Comparison of ENCODE assay signal across 1 cellular context in the genomic region with DNA sequence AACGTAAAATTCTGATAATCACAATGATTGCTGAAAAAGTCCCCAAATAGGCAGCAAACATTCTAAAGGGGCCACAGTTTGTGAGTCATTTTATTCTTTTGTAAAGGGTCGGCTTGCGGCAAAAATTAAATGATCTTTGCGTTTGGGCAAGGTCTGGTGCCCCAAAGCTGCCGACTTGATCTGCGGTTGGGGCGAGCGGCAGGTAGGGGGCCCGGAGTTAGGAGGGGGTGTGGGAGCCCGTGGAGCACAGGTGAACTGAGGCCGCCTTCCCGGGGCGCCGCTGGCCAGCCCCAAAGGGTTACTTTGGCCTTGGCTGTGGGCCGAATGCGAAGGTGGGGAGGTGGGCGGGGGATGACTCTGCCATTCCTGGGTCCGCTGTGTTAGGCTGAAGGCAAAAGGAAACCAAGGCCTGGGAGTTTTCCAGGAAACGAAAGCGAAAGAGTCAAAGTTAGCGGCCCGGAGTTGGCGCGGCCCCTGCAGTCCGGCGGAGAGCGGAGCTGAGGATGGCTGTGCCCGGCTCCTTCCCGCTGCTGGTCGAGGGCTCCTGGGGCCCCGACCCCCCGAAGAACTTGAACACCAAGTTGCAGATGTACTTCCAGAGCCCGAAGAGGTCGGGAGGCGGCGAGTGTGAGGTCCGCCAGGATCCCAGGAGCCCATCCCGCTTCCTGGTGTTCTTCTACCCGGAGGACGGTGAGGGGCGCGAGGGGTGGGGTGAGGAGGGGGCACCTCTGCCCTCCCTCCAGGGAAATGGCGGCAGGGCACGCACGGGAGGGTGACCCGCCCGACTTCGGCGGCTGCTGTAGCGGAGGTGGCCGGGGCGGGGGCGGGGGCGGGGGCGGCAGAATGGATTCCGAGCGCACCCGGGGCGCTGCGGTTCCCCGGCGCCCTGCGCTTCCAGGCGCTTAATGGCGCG.
TF ChIP-seq lines count a peak whose summit lies in the region.

A gene with protein sequence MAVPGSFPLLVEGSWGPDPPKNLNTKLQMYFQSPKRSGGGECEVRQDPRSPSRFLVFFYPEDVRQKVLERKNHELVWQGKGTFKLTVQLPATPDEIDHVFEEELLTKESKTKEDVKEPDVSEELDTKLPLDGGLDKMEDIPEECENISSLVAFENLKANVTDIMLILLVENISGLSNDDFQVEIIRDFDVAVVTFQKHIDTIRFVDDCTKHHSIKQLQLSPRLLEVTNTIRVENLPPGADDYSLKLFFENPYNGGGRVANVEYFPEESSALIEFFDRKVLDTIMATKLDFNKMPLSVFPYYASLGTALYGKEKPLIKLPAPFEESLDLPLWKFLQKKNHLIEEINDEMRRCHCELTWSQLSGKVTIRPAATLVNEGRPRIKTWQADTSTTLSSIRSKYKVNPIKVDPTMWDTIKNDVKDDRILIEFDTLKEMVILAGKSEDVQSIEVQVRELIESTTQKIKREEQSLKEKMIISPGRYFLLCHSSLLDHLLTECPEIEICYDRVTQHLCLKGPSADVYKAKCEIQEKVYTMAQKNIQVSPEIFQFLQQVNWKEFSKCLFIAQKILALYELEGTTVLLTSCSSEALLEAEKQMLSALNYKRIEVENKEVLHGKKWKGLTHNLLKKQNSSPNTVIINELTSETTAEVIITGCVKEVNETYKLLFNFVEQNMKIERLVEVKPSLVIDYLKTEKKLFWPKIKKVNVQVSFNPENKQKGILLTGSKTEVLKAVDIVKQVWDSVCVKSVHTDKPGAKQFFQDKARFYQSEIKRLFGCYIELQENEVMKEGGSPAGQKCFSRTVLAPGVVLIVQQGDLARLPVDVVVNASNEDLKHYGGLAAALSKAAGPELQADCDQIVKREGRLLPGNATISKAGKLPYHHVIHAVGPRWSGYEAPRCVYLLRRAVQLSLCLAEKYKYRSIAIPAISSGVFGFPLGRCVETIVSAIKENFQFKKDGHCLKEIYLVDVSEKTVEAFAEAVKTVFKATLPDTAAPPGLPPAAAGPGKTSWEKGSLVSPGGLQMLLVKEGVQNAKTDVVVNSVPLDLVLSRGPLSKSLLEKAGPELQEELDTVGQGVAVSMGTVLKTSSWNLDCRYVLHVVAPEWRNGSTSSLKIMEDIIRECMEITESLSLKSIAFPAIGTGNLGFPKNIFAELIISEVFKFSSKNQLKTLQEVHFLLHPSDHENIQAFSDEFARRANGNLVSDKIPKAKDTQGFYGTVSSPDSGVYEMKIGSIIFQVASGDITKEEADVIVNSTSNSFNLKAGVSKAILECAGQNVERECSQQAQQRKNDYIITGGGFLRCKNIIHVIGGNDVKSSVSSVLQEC (N-terminal part only) (plus strand): TSS at position 459 of the 913 bp plus-strand sequence. CDS start 45 bp downstream, at position 504.

TF ChIP-seq in K562, 482 proteins besides CTCF, POLR2A, EP300 and RAD21 (continued from another document and continues in another):
- TF ChIP-seq, protein P1, sequence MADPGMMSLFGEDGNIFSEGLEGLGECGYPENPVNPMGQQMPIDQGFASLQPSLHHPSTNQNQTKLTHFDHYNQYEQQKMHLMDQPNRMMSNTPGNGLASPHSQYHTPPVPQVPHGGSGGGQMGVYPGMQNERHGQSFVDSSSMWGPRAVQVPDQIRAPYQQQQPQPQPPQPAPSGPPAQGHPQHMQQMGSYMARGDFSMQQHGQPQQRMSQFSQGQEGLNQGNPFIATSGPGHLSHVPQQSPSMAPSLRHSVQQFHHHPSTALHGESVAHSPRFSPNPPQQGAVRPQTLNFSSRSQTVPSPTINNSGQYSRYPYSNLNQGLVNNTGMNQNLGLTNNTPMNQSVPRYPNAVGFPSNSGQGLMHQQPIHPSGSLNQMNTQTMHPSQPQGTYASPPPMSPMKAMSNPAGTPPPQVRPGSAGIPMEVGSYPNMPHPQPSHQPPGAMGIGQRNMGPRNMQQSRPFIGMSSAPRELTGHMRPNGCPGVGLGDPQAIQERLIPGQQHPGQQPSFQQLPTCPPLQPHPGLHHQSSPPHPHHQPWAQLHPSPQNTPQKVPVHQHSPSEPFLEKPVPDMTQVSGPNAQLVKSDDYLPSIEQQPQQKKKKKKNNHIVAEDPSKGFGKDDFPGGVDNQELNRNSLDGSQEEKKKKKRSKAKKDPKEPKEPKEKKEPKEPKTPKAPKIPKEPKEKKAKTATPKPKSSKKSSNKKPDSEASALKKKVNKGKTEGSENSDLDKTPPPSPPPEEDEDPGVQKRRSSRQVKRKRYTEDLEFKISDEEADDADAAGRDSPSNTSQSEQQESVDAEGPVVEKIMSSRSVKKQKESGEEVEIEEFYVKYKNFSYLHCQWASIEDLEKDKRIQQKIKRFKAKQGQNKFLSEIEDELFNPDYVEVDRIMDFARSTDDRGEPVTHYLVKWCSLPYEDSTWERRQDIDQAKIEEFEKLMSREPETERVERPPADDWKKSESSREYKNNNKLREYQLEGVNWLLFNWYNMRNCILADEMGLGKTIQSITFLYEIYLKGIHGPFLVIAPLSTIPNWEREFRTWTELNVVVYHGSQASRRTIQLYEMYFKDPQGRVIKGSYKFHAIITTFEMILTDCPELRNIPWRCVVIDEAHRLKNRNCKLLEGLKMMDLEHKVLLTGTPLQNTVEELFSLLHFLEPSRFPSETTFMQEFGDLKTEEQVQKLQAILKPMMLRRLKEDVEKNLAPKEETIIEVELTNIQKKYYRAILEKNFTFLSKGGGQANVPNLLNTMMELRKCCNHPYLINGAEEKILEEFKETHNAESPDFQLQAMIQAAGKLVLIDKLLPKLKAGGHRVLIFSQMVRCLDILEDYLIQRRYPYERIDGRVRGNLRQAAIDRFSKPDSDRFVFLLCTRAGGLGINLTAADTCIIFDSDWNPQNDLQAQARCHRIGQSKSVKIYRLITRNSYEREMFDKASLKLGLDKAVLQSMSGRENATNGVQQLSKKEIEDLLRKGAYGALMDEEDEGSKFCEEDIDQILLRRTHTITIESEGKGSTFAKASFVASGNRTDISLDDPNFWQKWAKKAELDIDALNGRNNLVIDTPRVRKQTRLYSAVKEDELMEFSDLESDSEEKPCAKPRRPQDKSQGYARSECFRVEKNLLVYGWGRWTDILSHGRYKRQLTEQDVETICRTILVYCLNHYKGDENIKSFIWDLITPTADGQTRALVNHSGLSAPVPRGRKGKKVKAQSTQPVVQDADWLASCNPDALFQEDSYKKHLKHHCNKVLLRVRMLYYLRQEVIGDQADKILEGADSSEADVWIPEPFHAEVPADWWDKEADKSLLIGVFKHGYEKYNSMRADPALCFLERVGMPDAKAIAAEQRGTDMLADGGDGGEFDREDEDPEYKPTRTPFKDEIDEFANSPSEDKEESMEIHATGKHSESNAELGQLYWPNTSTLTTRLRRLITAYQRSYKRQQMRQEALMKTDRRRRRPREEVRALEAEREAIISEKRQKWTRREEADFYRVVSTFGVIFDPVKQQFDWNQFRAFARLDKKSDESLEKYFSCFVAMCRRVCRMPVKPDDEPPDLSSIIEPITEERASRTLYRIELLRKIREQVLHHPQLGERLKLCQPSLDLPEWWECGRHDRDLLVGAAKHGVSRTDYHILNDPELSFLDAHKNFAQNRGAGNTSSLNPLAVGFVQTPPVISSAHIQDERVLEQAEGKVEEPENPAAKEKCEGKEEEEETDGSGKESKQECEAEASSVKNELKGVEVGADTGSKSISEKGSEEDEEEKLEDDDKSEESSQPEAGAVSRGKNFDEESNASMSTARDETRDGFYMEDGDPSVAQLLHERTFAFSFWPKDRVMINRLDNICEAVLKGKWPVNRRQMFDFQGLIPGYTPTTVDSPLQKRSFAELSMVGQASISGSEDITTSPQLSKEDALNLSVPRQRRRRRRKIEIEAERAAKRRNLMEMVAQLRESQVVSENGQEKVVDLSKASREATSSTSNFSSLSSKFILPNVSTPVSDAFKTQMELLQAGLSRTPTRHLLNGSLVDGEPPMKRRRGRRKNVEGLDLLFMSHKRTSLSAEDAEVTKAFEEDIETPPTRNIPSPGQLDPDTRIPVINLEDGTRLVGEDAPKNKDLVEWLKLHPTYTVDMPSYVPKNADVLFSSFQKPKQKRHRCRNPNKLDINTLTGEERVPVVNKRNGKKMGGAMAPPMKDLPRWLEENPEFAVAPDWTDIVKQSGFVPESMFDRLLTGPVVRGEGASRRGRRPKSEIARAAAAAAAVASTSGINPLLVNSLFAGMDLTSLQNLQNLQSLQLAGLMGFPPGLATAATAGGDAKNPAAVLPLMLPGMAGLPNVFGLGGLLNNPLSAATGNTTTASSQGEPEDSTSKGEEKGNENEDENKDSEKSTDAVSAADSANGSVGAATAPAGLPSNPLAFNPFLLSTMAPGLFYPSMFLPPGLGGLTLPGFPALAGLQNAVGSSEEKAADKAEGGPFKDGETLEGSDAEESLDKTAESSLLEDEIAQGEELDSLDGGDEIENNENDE (IDR thresholded peaks at IDR 0.05; ENCODE audit: low read depth, low read length) = no peak
- TF ChIP-seq, protein P2, sequence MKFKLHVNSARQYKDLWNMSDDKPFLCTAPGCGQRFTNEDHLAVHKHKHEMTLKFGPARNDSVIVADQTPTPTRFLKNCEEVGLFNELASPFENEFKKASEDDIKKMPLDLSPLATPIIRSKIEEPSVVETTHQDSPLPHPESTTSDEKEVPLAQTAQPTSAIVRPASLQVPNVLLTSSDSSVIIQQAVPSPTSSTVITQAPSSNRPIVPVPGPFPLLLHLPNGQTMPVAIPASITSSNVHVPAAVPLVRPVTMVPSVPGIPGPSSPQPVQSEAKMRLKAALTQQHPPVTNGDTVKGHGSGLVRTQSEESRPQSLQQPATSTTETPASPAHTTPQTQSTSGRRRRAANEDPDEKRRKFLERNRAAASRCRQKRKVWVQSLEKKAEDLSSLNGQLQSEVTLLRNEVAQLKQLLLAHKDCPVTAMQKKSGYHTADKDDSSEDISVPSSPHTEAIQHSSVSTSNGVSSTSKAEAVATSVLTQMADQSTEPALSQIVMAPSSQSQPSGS (CRISPR knock-in tag; IDR thresholded peaks at IDR 0.05) = no peak
- TF ChIP-seq WHSC1 (IDR thresholded peaks at IDR 0.05; ENCODE audit: low read length) = no peak
- no peak for TF ChIP-seq SMAD2 (IDR thresholded peaks at IDR 0.05; ENCODE audit: low read depth, low read length)
- TF ChIP-seq YY1 (IDR thresholded peaks at IDR 0.05; ENCODE audit: borderline replicate concordance in 1 of 3, control insufficient read depth in 1 of 3, extremely low read depth in 1 of 3, insufficient read depth in 3 of 3, insufficient read length in 1 of 3, insufficient replicate concordance in 2 of 3, low read depth in 1 of 3, low read length in 2 of 3) = peak in 2 of 3 experiments; percentile 51 to 86
- TF ChIP-seq HOXB6 (CRISPR knock-in tag; IDR thresholded peaks at IDR 0.05; ENCODE audit: borderline replicate concordance) = no peak
- peak; percentile 12; the same call in 1 of the 2 replicates for TF ChIP-seq EP400 (IDR thresholded peaks at IDR 0.05)
- TF ChIP-seq SUPT5H (IDR thresholded peaks at IDR 0.05) = 0 out of 2 replicates have a peak, but pooled peaks have one; percentile 12
- TF ChIP-seq, protein P3, sequence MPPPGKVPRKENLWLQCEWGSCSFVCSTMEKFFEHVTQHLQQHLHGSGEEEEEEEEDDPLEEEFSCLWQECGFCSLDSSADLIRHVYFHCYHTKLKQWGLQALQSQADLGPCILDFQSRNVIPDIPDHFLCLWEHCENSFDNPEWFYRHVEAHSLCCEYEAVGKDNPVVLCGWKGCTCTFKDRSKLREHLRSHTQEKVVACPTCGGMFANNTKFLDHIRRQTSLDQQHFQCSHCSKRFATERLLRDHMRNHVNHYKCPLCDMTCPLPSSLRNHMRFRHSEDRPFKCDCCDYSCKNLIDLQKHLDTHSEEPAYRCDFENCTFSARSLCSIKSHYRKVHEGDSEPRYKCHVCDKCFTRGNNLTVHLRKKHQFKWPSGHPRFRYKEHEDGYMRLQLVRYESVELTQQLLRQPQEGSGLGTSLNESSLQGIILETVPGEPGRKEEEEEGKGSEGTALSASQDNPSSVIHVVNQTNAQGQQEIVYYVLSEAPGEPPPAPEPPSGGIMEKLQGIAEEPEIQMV (tag; conservative IDR thresholded peaks at IDR 0.05; ENCODE audit: low read depth) = 0 out of 2 replicates have a peak, but pooled peaks have one; percentile 22
- no peak for TF ChIP-seq FOXJ2 (tag; IDR thresholded peaks at IDR 0.05)
- TF ChIP-seq TAL1 (IDR thresholded peaks at IDR 0.05) = no peak
- TF ChIP-seq XRCC5 (IDR thresholded peaks at IDR 0.05; ENCODE audit: low read depth, low read length) = no peak
- 0 out of 2 replicates have a peak, but pooled peaks have one; percentile 14 for TF ChIP-seq ATF7 (IDR thresholded peaks at IDR 0.05)
- no peak for TF ChIP-seq ZSCAN32 (CRISPR knock-in tag; IDR thresholded peaks at IDR 0.05)
- no peak for TF ChIP-seq HDGF (IDR thresholded peaks at IDR 0.05)
- TF ChIP-seq, protein P4, sequence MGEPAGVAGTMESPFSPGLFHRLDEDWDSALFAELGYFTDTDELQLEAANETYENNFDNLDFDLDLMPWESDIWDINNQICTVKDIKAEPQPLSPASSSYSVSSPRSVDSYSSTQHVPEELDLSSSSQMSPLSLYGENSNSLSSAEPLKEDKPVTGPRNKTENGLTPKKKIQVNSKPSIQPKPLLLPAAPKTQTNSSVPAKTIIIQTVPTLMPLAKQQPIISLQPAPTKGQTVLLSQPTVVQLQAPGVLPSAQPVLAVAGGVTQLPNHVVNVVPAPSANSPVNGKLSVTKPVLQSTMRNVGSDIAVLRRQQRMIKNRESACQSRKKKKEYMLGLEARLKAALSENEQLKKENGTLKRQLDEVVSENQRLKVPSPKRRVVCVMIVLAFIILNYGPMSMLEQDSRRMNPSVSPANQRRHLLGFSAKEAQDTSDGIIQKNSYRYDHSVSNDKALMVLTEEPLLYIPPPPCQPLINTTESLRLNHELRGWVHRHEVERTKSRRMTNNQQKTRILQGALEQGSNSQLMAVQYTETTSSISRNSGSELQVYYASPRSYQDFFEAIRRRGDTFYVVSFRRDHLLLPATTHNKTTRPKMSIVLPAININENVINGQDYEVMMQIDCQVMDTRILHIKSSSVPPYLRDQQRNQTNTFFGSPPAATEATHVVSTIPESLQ (CRISPR knock-in tag; IDR thresholded peaks at IDR 0.05) = no peak
- TF ChIP-seq, protein P5, sequence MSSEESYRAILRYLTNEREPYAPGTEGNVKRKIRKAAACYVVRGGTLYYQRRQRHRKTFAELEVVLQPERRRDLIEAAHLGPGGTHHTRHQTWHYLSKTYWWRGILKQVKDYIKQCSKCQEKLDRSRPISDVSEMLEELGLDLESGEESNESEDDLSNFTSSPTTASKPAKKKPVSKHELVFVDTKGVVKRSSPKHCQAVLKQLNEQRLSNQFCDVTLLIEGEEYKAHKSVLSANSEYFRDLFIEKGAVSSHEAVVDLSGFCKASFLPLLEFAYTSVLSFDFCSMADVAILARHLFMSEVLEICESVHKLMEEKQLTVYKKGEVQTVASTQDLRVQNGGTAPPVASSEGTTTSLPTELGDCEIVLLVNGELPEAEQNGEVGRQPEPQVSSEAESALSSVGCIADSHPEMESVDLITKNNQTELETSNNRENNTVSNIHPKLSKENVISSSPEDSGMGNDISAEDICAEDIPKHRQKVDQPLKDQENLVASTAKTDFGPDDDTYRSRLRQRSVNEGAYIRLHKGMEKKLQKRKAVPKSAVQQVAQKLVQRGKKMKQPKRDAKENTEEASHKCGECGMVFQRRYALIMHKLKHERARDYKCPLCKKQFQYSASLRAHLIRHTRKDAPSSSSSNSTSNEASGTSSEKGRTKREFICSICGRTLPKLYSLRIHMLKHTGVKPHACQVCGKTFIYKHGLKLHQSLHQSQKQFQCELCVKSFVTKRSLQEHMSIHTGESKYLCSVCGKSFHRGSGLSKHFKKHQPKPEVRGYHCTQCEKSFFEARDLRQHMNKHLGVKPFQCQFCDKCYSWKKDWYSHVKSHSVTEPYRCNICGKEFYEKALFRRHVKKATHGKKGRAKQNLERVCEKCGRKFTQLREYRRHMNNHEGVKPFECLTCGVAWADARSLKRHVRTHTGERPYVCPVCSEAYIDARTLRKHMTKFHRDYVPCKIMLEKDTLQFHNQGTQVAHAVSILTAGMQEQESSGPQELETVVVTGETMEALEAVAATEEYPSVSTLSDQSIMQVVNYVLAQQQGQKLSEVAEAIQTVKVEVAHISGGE (CRISPR knock-in tag; IDR thresholded peaks at IDR 0.05) = peak in 1 of 3 experiments; percentile 62; a peak in 1 of 6 replicates
- no peak for TF ChIP-seq TGIF2 (CRISPR knock-in tag; IDR thresholded peaks at IDR 0.05)
- TF ChIP-seq ZBTB17 (CRISPR knock-in tag; IDR thresholded peaks at IDR 0.05) = no peak
- TF ChIP-seq MAFG (tag; conservative IDR thresholded peaks at IDR 0.05) = peak; percentile 23; the same call in 1 of the 2 replicates
- peak; percentile 51 for TF ChIP-seq TAF9B (IDR thresholded peaks at IDR 0.05; ENCODE audit: partially characterized antibody)
- peak; percentile 73 for TF ChIP-seq EGR1 (conservative IDR thresholded peaks at IDR 0.05)
- no peak for TF ChIP-seq RUNX1 (IDR thresholded peaks at IDR 0.05; ENCODE audit: low read depth)
- TF ChIP-seq ZNF589 (CRISPR knock-in tag; IDR thresholded peaks at IDR 0.05; ENCODE audit: low read depth) = 0 out of 2 replicates have a peak, but pooled peaks have one; percentile 46
